Comparison of ENCODE assay signal across 24 cellular contexts in the genomic region with DNA sequence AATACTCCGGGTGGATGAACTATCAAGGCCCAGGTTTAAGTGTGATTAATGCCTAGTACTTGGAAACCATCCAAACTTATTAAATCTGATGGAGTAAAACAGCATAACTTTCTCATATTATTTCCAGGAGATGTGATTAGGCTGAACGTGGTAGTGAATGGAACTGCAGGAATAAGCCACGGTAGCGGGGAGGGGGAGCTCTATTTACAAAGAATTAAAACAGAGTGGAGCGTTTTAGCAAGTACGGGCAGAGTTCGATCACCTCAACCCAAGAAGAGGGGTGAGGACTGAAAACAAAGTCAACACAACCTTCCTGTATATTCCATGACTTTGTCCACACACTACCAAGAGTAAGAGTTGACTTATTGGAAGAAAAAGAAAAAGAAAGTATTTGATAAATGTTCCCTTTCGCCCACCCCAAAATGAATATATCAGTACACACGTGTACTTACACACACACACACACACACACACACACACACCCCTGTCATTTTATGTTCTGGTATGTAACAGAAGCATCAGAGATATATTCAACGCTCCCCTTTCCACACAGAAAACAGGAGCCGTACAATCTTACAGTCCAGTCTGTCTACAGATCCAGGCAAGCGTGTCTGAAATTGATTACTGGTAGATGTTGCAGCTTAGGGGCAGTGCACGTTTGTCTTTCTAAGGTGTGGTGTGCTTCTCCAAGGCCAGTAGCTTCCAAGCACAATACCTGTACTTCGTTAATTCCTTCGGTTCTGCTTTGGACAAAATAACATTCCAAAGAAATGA.
DNase-seq lines count a peak whose midpoint lies in the region; ATAC-seq and TF ChIP-seq lines count a peak whose summit lies in the region.
"Had no signal": no experiment of that assay in that cellular context is flagged by ENCODE, and none has a peak within 500 bp of the region (broad histone marks: within the 10 kb centered on the region; RNA-seq: fewer than 3 reads in every experiment).

No MANE protein-coding gene starts in this region.

- H3K27me3 ChIP-seq in lung (ENCODE audit: control insufficient read depth, insufficient read depth): no peaks in the 10 kb centered on the region
- H3K27me3 ChIP-seq in H7 (ENCODE audit: control insufficient read depth, insufficient read depth, low read length): no peaks in the 10 kb centered on the region

- H3K36me3 ChIP-seq in lung (ENCODE audit: control insufficient read depth in 2 of 2, insufficient read depth in 2 of 2, low read length in 2 of 2) (no peaks in the 10 kb centered on the region), H7 (replicated peaks; ENCODE audit: control insufficient read depth, insufficient read depth, low read length) (no peaks in the 10 kb centered on the region)

- no peaks in the 10 kb centered on the region for H3K4me1 ChIP-seq in lung (ENCODE audit: control insufficient read depth in 2 of 2, insufficient read depth in 2 of 2, low read length in 2 of 2)

- H3K4me3 ChIP-seq in lung: no peak overlapping the region
- H3K4me3 ChIP-seq in H7 (ENCODE audit: insufficient read depth, low read depth, low read length): no peak overlapping the region
- H3K4me3 ChIP-seq: PC-9, skin epidermis had no signal

- H3K27ac ChIP-seq in lung (ENCODE audit: low read depth in 1 of 2, low read length in 1 of 2): no peak overlapping the region
- H3K27ac ChIP-seq: 22Rv1, PC-9, skin epidermis had no signal

- ATAC-seq in lung (ENCODE audit: insufficient read depth, low FRiP score): no peak
- ATAC-seq: activated CD4-positive, CD25-positive, alpha-beta regulatory T cell treated with anti-CD3 and anti-CD28 coated beads, Interleukin-2, amount 50 U/mL, for 24 hours had no signal

- H3K9me3 ChIP-seq in lung (ENCODE audit: control insufficient read depth in 2 of 2, insufficient read depth in 1 of 2, low read length in 1 of 2): no peaks in the 10 kb centered on the region

- no peak for TF ChIP-seq CTCF in lung (IDR thresholded peaks at IDR 0.05; ENCODE audit: control extremely low read depth, extremely low read depth)

- WGBS in lung, 2 donors: 67 to 80% methylated on average over 15 of the region's 15 CpGs

- DNase-seq in NCI-H1092 treated with DMSO at 0.1 percent for 48 hours (lab: John Stamatoyannopoulos, UW) (peak; percentile 33), NCI-H1092 (lab: John Stamatoyannopoulos, UW) (no peak), NCI-H1436 (lab: John Stamatoyannopoulos, UW) (peak; percentile 22), NCI-H748 treated with DMSO at 0.1 percent for 48 hours (lab: John Stamatoyannopoulos, UW) (peak; percentile 63), lung (ENCODE audit: low spot score) (peak; percentile 11), H7 (no peak), islet precursor cell (no peak), NCI-H2081 treated with DMSO at 0.1 percent for 48 hours (lab: John Stamatoyannopoulos, UW) (no peak)
- DNase-seq: activated CD4-positive, alpha-beta memory T cell treated with anti-CD3 and anti-CD28 coated beads for 36 hours; activated effector memory CD4-positive, alpha-beta T cell treated with anti-CD3 and anti-CD28 coated beads, Interleukin-2, amount 50 U/mL, for 16 hours; activated naive CD8-positive, alpha-beta T cell treated with anti-CD3 and anti-CD28 coated beads, Interleukin-2, amount 10 ng/mL, durations not matched to agents 7 days and 5 days; activated T-cell treated with anti-CD3 and anti-CD28 coated beads for 4 hours; CD4-positive, alpha-beta T cell; central memory CD4-positive, alpha-beta T cell; GF-D8; NK-92 treated with Interleukin-12 subunit alpha and Interleukin-12 subunit beta, amount 100 ng/mL, for 24 hours; SHP77 treated with DMSO at 0.1 percent for 48 hours; stimulated activated CD4-positive, alpha-beta T cell treated with anti-CD3 and anti-CD28 coated beads, Interleukin-2, amount 100 ng/mL, for 24 hours; T1000; trophoblast cell had no signal

Comparison
In these comparisons a context has a peak if more than half of its experiments do, and no peak if none do; other contexts are left out.
1. DNase-seq: peak in NCI-H1092 treated with DMSO at 0.1 percent for 48 hours (single experiment), NCI-H1436 (single experiment), NCI-H748 treated with DMSO at 0.1 percent for 48 hours (single experiment) and lung (single experiment); none in NCI-H1092 (single experiment), H7 (single experiment), islet precursor cell (single experiment) and NCI-H2081 treated with DMSO at 0.1 percent for 48 hours (single experiment).